32 cellular contexts compared by ENCODE assay signal in the genomic region with DNA sequence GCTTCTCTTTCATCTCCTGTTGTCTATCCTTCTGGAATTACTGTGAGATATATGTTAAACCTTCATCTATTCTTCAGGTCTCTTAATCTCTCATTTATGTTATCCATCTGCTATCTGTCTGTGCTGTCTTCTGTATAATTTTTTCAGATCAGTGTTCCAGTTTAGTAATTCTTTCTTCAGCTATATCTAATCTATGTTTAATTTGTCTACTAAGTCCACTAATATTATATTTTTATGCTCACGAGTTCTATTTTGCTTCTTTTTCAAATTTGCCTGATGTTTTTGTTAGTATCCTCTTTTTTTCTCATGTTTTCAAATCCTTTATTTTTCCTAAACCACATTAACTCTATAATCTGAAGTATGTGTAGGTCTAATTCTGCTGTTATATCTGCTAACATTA.
"Had no signal": no experiment of that assay in that cellular context is flagged by ENCODE, and none has a peak within 500 bp of the region (broad histone marks: within the 10 kb centered on the region; RNA-seq: fewer than 3 reads in every experiment).

No MANE protein-coding gene starts in this region.

- DNase-seq: activated CD4-positive, alpha-beta memory T cell treated with anti-CD3 and anti-CD28 coated beads, Interleukin-2, amount 10 ng/mL, durations not matched to agents 7 days and 5 days; activated CD4-positive, alpha-beta T cell treated with anti-CD3 and anti-CD28 coated beads for 1 hour; activated CD4-positive, alpha-beta T cell treated with anti-CD3 and anti-CD28 coated beads for 4 hours; activated CD4-positive, alpha-beta T cell treated with anti-CD3 and anti-CD28 coated beads, Interleukin-2, amount 10 ng/mL, durations not matched to agents 7 days and 5 days; activated CD4-positive, alpha-beta T cell treated with anti-CD3 and anti-CD28 coated beads, Interleukin-2, amount 50 U/mL, for 4 hours; activated CD8-positive, alpha-beta memory T cell treated with anti-CD3 and anti-CD28 coated beads, Interleukin-2, amount 50 U/mL, for 48 hours; activated gamma-delta T cell; activated naive CD4-positive, alpha-beta T cell; activated naive CD4-positive, alpha-beta T cell treated with anti-CD3 and anti-CD28 coated beads, Interleukin-2, amount 10 ng/mL, durations not matched to agents 7 days and 5 days; activated T-cell treated with anti-CD3 and anti-CD28 coated beads for 4 hours; activated T-cell treated with anti-CD3 and anti-CD28 coated beads, Interleukin-2, amount 50 U/mL, for 4 hours; adrenal gland; central memory CD4-positive, alpha-beta T cell; cerebellar nuclear complex; colonic mucosa; effector CD8-positive, alpha-beta T cell; foreskin fibroblast; head of caudate nucleus; hippocampal formation; T-helper 1 cell; T-helper 17 cell; T1000 had no signal

- H3K36me3 ChIP-seq: adrenal gland, breast epithelium, colonic mucosa had no signal

- H3K4me1 ChIP-seq: ascending aorta, breast epithelium, colonic mucosa had no signal

- H3K27ac ChIP-seq: adrenal gland, ascending aorta, breast epithelium, cardiac muscle cell, colonic mucosa had no signal

- ATAC-seq: activated naive CD4-positive, alpha-beta T cell treated with anti-CD3 and anti-CD28 coated beads, Interleukin-2, amount 50 U/mL, for 72 hours; activated T-cell treated with anti-CD3 and anti-CD28 coated beads, Interleukin-2, amount 50 U/mL, for 4 hours; esophagus mucosa; T-helper 17 cell had no signal

- H3K4me1 Mint-ChIP-seq: brain had no signal

- H3K4me3 Mint-ChIP-seq: activated CD4-positive, alpha-beta memory T cell treated with anti-CD3 and anti-CD28 coated beads, Interleukin-2, amount 10 ng/mL, durations not matched to agents 7 days and 5 days; activated CD4-positive, alpha-beta T cell treated with anti-CD3 and anti-CD28 coated beads, Interleukin-2, amount 10 ng/mL, durations not matched to agents 7 days and 5 days; activated naive CD4-positive, alpha-beta T cell treated with anti-CD3 and anti-CD28 coated beads, Interleukin-2, amount 10 ng/mL, durations not matched to agents 7 days and 5 days; activated T-cell treated with anti-CD3 and anti-CD28 coated beads, Interleukin-2, amount 50 U/mL, for 4 hours; activated T-helper 1 cell treated with anti-CD3 and anti-CD28 coated beads, Interleukin-12 subunit alpha, Interleukin-12 subunit beta, Interleukin-2, Interleukin-4 antibody, amounts not matched to agents 30 ng/mL and 10 ng/mL and 1 ng/mL, durations not matched to agents 14 hours and 24 hours and 36 hours; brain; T-helper 17 cell; T-helper 2 cell treated with Interferon-gamma antibody and Interleukin-4, amounts not matched to agents 5 μg/mL and 100 μg/mL, for 36 hours had no signal

- H3K4me3 ChIP-seq: adrenal gland, ascending aorta, breast epithelium, cardiac muscle cell, colonic mucosa had no signal

- H3K9me3 ChIP-seq: adrenal gland, ascending aorta, colonic mucosa had no signal

- FAIRE-seq: endometrium, frontal cortex had no signal

- H3K27me3 ChIP-seq: adrenal gland, ascending aorta, breast epithelium, cardiac muscle cell, colonic mucosa had no signal

- H3K27ac Mint-ChIP-seq: activated CD4-positive, alpha-beta memory T cell treated with anti-CD3 and anti-CD28 coated beads, Interleukin-2, amount 10 ng/mL, durations not matched to agents 7 days and 5 days; activated CD4-positive, alpha-beta T cell treated with anti-CD3 and anti-CD28 coated beads, Interleukin-2, amount 10 ng/mL, durations not matched to agents 7 days and 5 days; activated naive CD4-positive, alpha-beta T cell treated with anti-CD3 and anti-CD28 coated beads, Interleukin-2, amount 10 ng/mL, durations not matched to agents 7 days and 5 days; activated naive CD4-positive, alpha-beta T cell treated with anti-CD3 and anti-CD28 coated beads, Interleukin-2, amount 50 U/mL, for 72 hours; activated T-helper 1 cell treated with anti-CD3 and anti-CD28 coated beads, Interleukin-12 subunit alpha, Interleukin-12 subunit beta, Interleukin-2, Interleukin-4 antibody, amounts not matched to agents 30 ng/mL and 10 ng/mL and 1 ng/mL, durations not matched to agents 14 hours and 24 hours and 36 hours; brain; T-helper 2 cell treated with Interferon-gamma antibody and Interleukin-4, amounts not matched to agents 5 μg/mL and 100 μg/mL, for 36 hours had no signal

- H3K27me3 Mint-ChIP-seq: activated CD4-positive, alpha-beta memory T cell treated with anti-CD3 and anti-CD28 coated beads, Interleukin-2, amount 10 ng/mL, durations not matched to agents 7 days and 5 days; activated CD4-positive, alpha-beta T cell treated with anti-CD3 and anti-CD28 coated beads, Interleukin-2, amount 10 ng/mL, durations not matched to agents 7 days and 5 days; activated naive CD4-positive, alpha-beta T cell treated with anti-CD3 and anti-CD28 coated beads, Interleukin-2, amount 10 ng/mL, durations not matched to agents 7 days and 5 days; brain; T-helper 17 cell had no signal
